Comparison of ENCODE assay signal across 9 cellular contexts in the genomic region with DNA sequence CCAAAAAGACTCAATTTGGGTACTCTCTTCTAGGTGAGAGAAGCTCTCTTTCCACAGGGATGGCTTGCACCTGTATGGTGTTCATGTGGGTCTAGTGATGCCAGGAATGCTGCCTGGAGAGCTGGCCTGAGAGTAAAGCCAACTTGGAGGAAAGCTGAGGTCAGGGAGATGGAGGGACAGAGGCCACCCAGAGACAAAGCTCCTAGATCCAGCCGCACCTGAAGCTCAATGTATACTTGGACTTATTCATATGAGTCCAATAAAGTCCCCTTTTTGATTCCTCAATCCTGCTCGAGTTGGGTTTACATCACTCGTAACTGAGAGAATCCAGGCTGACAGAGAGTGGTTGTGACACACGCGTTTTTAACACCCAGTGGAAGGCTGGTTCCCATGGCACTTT. TPM values are rescaled to one million over a fixed set of nuclear protein-coding genes. Genes with fewer than 3 reads are reported as not detected.
"Had no signal": no experiment of that assay in that cellular context is flagged by ENCODE, and none has a peak within 500 bp of the region (broad histone marks: within the 10 kb centered on the region; RNA-seq: fewer than 3 reads in every experiment).

No MANE protein-coding gene starts in this region.

- H3K4me1 ChIP-seq: HAP-1 had no signal

- ATAC-seq: HCT116, K562 had no signal

- H3K9me3 Mint-ChIP-seq: HFFc6 had no signal

- H3K27ac ChIP-seq: GM23248, HL-60 had no signal

- H3K27ac Mint-ChIP-seq: HFFc6 had no signal

- DNase-seq: GM23248, GOT3, H7, HFFc6, IMR-90 had no signal

- H3K4me3 ChIP-seq: GM23248, HAP-1, K562 had no signal

- H3K4me3 Mint-ChIP-seq: HFFc6 had no signal

- H3K36me3 ChIP-seq: HAP-1 had no signal

- H3K9me3 ChIP-seq: HAP-1 had no signal

RNA-seq across cellular contexts. Expression of a gene that starts 33.8 kb away (rescaled TPM):
- polyA plus RNA-seq: K562 had no signal
